10 cellular contexts compared by ENCODE assay signal in the genomic region with DNA sequence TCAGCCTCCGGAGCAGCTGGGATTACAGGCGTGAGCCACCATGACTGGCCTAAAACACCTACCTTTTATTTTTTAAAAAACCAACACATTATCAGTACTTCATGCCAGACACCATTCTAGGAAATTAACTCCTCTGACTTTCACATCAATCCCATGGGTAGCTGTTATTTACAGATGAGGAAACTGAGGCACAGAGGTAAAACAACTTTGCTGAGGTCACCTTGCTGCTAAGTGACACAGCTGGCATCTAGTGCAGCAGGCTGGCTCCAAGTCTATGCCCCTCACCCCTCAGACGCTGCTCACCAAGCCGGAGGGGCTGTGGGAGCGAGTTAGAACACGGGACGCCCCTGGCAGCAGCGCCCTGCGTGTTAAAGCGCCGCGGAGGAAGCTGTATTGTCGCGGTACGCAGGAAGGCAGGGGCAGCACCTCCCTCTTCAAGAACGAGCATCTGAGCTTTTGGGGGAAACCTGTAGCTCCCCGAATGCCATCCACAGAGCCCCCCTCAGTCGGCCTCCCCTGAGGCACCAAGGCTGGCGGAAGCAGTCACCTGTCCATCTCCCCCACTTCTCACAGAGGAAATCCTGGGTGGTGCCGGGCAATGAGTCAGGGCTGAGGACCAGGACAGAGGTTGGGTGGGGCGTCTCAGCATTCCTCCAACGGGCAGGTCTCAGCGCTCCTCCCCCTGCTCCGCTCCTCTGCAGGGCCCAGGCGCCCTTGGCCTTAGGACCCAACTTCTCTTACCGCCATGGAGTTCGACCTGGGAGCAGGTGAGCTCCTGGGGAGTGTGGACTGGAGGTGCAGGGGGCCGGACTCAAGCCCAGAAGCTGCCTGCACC. TPM values are rescaled to one million over a fixed set of nuclear protein-coding genes. Genes with fewer than 3 reads are reported as not detected.
DNase-seq lines count a peak whose midpoint lies in the region; ATAC-seq and TF ChIP-seq lines count a peak whose summit lies in the region.
"Had no signal": no experiment of that assay in that cellular context is flagged by ENCODE, and none has a peak within 500 bp of the region (broad histone marks: within the 10 kb centered on the region; RNA-seq: fewer than 3 reads in every experiment).

C19orf33 (plus strand) TSS at position 735 of the 835 bp plus-strand sequence; CDS start at position 746, 11 bp downstream.

- WGBS in adipose tissue, 3 donors, result 42 to 58% (median 47%) methylated on average over 28 of the region's 28 CpGs

- H3K4me1 ChIP-seq in iPS-15b (ENCODE audit: control insufficient read depth, insufficient read depth, low read length), result peaks cover 8% of the 10 kb centered on the region

- no peaks in the 10 kb centered on the region for H3K27me3 ChIP-seq in iPS-15b (ENCODE audit: control insufficient read depth, insufficient read depth, low read length)

- H3K4me3 ChIP-seq in iPS-15b (ENCODE audit: low read depth, low read length) (peak within 1 kb of the TSS; percentile 65), retinal pigment epithelial cell (ENCODE audit: low read length) (peak within 1 kb of the TSS; percentile 38)

- TF ChIP-seq CTCF in retinal pigment epithelial cell (conservative IDR thresholded peaks at IDR 0.05; ENCODE audit: low read depth, low read length), result no peak

- DNase-seq in HK-2 (ENCODE audit: unreplicated experiment) (peak; percentile 84), retinal pigment epithelial cell (ENCODE audit: low read depth) (peak; percentile 37)
- DNase-seq: DND-41, NCI-H187 had no signal

- H3K27ac ChIP-seq in adipose tissue (ENCODE audit: low read depth, low read length), result no peak within 1 kb of the TSS

- ATAC-seq in HG03354 (IDR thresholded peaks at IDR 0.05; ENCODE audit: poor library complexity, severe bottlenecking, unreplicated experiment) (no peak), HG02973 (IDR thresholded peaks at IDR 0.05; ENCODE audit: unreplicated experiment) (no peak), GM21360 (IDR thresholded peaks at IDR 0.05; ENCODE audit: unreplicated experiment) (no peak), HG02763 (IDR thresholded peaks at IDR 0.05; ENCODE audit: unreplicated experiment) (no peak)

- H3K9me3 ChIP-seq in iPS-15b (ENCODE audit: control insufficient read depth, insufficient read depth, low read length), result no peaks in the 10 kb centered on the region

- H3K9ac ChIP-seq in iPS-15b (ENCODE audit: low read depth, low read length), result peak within 1 kb of the TSS; percentile 70

- peaks cover 22% of the 10 kb centered on the region for H3K36me3 ChIP-seq in iPS-15b (ENCODE audit: control insufficient read depth, insufficient read depth, low read length)

RNA-seq across cellular contexts. Expression of gene C19orf33, which starts in this region (rescaled TPM):
- polyA plus RNA-seq in adipose tissue, result 10 to 100 TPM in 2 of 3 donors, 1 to 10 TPM in 1; 3.5 to 41.2 (median 27.2) TPM
